8 cellular contexts compared by ENCODE assay signal in genomic region chr7:105387621-105388372, GRCh38.
DNase-seq lines count a peak whose midpoint lies in the region; TF ChIP-seq lines count a peak whose summit lies in the region.

No MANE protein-coding gene starts in this region.

- H3K4me3 ChIP-seq in GM12864 (ENCODE audit: low read depth, low read length) (peak overlapping the region; percentile 87), HFF-Myc (replicated peaks; ENCODE audit: low read depth, low read length) (peak overlapping the region; percentile 74)

- DNase-seq in GM12864 (ENCODE audit: low read depth), result no peak
- no peak for DNase-seq in HFF-Myc (ENCODE audit: extremely low read depth, low read depth)
- DNase-seq in NCI-H1092 (lab: John Stamatoyannopoulos, UW), result peak; percentile 57
- DNase-seq in central memory CD4-positive, alpha-beta T cell, result peak; percentile 41
- peak; percentile 84 for DNase-seq in islet precursor cell
- DNase-seq in stimulated activated CD4-positive, alpha-beta T cell treated with anti-CD3 and anti-CD28 coated beads, Interleukin-12 subunit alpha, Interleukin-12 subunit beta, amount 100 ng/mL, for 4 hours, result peak; percentile 28
- no peak for DNase-seq in GDM1 (lab: John Stamatoyannopoulos, UW)

- peak overlapping the region; percentile 92 for H3K27ac ChIP-seq in VCaP

- TF ChIP-seq CTCF in GM12864 (IDR thresholded peaks at IDR 0.05; ENCODE audit: low read depth, low read length, missing control alignments) (no peak), HFF-Myc (IDR thresholded peaks at IDR 0.05; ENCODE audit: low read depth, low read length, missing control alignments) (no peak), VCaP (conservative IDR thresholded peaks at IDR 0.05) (peak; percentile 36)

Comparison
In these comparisons a context has a peak if more than half of its experiments do, and no peak if none do; other contexts are left out.
1. DNase-seq: peak in NCI-H1092 (single experiment), central memory CD4-positive, alpha-beta T cell (single experiment), islet precursor cell (single experiment) and stimulated activated CD4-positive, alpha-beta T cell treated with anti-CD3 and anti-CD28 coated beads, Interleukin-12 subunit alpha, Interleukin-12 subunit beta, amount 100 ng/mL, for 4 hours (single experiment); none in GM12864 (single experiment), HFF-Myc (single experiment) and GDM1 (single experiment).